In the genomic region with DNA sequence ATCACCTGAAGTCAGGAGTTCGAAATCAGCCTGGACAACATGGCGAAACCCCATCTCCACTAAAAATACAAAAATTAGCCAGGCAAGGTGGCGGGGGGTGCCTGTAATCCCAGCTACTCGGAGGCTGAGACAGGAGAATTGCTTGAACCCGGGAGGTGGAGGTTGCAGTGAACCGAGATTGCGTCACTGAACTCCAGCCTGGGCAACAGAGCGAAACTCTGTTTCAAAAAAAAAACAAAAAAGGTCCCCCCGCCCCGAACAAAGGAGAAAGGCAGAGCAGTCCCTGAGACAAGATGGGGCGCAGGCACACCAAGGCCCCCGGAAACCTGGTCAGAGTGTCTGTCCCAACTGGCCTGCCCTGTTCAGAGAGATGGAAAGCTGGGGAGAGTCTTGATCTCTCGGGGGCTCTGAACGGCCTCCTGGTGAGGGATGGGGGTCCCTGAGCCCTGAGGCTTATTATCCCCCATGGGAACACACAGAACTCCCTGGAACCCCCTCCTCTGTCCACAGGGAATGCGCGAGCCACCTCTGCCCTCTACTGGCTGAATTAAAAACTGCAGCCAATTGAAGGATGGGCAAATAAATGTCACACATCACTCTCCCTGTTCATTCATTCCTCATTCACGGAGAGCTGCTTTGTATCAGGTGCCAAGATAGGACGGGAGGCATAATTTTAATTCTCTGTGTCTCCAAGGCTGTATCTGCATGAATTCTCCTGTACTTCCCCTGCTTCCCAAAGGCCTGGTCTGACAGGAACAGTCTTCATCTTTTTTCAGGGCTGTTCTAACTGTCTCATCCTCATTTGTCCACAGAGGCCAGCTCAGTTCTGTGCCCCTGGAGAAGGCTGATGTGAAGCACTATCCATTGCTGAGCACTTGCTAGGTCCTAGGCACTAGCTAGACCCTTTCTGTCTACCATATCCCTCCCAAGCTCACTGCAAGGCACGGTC, we compare ENCODE assay signal across 1 cellular context.
TF ChIP-seq lines count a peak whose summit lies in the region.

No MANE protein-coding gene starts in this region.

TF ChIP-seq in HCT116, 20 proteins besides CTCF, POLR2A, EP300 and RAD21 (continued from another document):
- TF ChIP-seq, protein P1, sequence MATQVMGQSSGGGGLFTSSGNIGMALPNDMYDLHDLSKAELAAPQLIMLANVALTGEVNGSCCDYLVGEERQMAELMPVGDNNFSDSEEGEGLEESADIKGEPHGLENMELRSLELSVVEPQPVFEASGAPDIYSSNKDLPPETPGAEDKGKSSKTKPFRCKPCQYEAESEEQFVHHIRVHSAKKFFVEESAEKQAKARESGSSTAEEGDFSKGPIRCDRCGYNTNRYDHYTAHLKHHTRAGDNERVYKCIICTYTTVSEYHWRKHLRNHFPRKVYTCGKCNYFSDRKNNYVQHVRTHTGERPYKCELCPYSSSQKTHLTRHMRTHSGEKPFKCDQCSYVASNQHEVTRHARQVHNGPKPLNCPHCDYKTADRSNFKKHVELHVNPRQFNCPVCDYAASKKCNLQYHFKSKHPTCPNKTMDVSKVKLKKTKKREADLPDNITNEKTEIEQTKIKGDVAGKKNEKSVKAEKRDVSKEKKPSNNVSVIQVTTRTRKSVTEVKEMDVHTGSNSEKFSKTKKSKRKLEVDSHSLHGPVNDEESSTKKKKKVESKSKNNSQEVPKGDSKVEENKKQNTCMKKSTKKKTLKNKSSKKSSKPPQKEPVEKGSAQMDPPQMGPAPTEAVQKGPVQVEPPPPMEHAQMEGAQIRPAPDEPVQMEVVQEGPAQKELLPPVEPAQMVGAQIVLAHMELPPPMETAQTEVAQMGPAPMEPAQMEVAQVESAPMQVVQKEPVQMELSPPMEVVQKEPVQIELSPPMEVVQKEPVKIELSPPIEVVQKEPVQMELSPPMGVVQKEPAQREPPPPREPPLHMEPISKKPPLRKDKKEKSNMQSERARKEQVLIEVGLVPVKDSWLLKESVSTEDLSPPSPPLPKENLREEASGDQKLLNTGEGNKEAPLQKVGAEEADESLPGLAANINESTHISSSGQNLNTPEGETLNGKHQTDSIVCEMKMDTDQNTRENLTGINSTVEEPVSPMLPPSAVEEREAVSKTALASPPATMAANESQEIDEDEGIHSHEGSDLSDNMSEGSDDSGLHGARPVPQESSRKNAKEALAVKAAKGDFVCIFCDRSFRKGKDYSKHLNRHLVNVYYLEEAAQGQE (IDR thresholded peaks at IDR 0.05; ENCODE audit: low read depth), result no peak
- TF ChIP-seq EGR1 (IDR thresholded peaks at IDR 0.05; ENCODE audit: low read depth), result no peak
- no peak for TF ChIP-seq TCF7L2 (IDR thresholded peaks at IDR 0.05; ENCODE audit: borderline replicate concordance, extremely low read depth, insufficient read depth, insufficient read length)
- TF ChIP-seq JUND (IDR thresholded peaks at IDR 0.05), result no peak
- TF ChIP-seq, protein P2, sequence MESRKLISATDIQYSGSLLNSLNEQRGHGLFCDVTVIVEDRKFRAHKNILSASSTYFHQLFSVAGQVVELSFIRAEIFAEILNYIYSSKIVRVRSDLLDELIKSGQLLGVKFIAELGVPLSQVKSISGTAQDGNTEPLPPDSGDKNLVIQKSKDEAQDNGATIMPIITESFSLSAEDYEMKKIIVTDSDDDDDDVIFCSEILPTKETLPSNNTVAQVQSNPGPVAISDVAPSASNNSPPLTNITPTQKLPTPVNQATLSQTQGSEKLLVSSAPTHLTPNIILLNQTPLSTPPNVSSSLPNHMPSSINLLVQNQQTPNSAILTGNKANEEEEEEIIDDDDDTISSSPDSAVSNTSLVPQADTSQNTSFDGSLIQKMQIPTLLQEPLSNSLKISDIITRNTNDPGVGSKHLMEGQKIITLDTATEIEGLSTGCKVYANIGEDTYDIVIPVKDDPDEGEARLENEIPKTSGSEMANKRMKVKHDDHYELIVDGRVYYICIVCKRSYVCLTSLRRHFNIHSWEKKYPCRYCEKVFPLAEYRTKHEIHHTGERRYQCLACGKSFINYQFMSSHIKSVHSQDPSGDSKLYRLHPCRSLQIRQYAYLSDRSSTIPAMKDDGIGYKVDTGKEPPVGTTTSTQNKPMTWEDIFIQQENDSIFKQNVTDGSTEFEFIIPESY (IDR thresholded peaks at IDR 0.05; ENCODE audit: extremely low read depth, insufficient replicate concordance, low read length), result no peak
- no peak for TF ChIP-seq EZH2 (IDR thresholded peaks at IDR 0.05)
- TF ChIP-seq ELF1 (IDR thresholded peaks at IDR 0.05; ENCODE audit: borderline replicate concordance, low read depth), result no peak
- no peak for TF ChIP-seq FOSL1 (IDR thresholded peaks at IDR 0.05; ENCODE audit: low read depth)
